In genomic region chr6:26156105-26156849, GRCh38 we compare ENCODE assay signal across 1 cellular context.
TF ChIP-seq lines count a peak whose summit lies in the region.

No MANE protein-coding gene starts in this region.

TF ChIP-seq in HepG2, 621 proteins besides CTCF, POLR2A, EP300 and RAD21 (continued from another document and continues in another):
- TF ChIP-seq, protein P1, sequence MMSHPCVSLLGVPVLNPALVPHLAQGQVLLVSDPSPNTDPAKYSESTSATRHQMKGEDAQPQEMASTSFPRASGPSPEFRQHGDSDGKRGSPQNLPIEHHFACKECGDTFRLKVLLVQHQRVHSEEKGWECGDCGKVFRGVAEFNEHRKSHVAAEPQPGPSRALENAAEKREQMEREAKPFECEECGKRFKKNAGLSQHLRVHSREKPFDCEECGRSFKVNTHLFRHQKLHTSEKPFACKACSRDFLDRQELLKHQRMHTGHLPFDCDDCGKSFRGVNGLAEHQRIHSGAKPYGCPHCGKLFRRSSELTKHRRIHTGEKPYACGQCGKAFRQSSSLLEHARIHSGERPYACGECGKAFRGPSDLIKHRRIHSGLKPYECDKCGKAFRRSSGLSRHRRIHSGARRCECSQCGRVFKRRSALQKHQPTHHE (CRISPR knock-in tag; IDR thresholded peaks at IDR 0.05; ENCODE audit: borderline replicate concordance) = peak; percentile 93
- peak; percentile 91 for TF ChIP-seq RXRA (CRISPR knock-in tag; IDR thresholded peaks at IDR 0.05)
- TF ChIP-seq CCDC6 (CRISPR knock-in tag; IDR thresholded peaks at IDR 0.05) = peak; percentile 97
- TF ChIP-seq ZNF550 (CRISPR knock-in tag; IDR thresholded peaks at IDR 0.05; ENCODE audit: borderline replicate concordance) = peak; percentile 84; the same call in 1 of the 2 replicates
- TF ChIP-seq THAP11 (CRISPR knock-in tag; IDR thresholded peaks at IDR 0.05) = peak; percentile 70
- peak; percentile 91; the same call in 1 of the 2 replicates for TF ChIP-seq ZNF678 (CRISPR knock-in tag; IDR thresholded peaks at IDR 0.05)
- TF ChIP-seq, protein P2, sequence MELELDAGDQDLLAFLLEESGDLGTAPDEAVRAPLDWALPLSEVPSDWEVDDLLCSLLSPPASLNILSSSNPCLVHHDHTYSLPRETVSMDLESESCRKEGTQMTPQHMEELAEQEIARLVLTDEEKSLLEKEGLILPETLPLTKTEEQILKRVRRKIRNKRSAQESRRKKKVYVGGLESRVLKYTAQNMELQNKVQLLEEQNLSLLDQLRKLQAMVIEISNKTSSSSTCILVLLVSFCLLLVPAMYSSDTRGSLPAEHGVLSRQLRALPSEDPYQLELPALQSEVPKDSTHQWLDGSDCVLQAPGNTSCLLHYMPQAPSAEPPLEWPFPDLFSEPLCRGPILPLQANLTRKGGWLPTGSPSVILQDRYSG (CRISPR knock-in tag; IDR thresholded peaks at IDR 0.05) = peak; percentile 89
- TF ChIP-seq PPARG (CRISPR knock-in tag; conservative IDR thresholded peaks at IDR 0.05) = no peak; the same call in 1 of the 2 replicates
- TF ChIP-seq ZKSCAN1 (IDR thresholded peaks at IDR 0.05; ENCODE audit: low read length) = peak; percentile 74
- TF ChIP-seq PAXIP1 (CRISPR knock-in tag; conservative IDR thresholded peaks at IDR 0.05) = peak; percentile 44
- peak; percentile 96; the same call in 1 of the 2 replicates for TF ChIP-seq TSC22D2 (CRISPR knock-in tag; IDR thresholded peaks at IDR 0.05; ENCODE audit: borderline replicate concordance)
- peak; percentile 68 for TF ChIP-seq CHD2 (IDR thresholded peaks at IDR 0.05; ENCODE audit: low read depth, low read length)
- peak; percentile 88 for TF ChIP-seq DMAP1 (CRISPR knock-in tag; IDR thresholded peaks at IDR 0.05)
- TF ChIP-seq, protein P3, sequence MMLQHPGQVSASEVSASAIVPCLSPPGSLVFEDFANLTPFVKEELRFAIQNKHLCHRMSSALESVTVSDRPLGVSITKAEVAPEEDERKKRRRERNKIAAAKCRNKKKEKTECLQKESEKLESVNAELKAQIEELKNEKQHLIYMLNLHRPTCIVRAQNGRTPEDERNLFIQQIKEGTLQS (CRISPR knock-in tag; IDR thresholded peaks at IDR 0.05) = peak; percentile 82
- TF ChIP-seq, protein P4, sequence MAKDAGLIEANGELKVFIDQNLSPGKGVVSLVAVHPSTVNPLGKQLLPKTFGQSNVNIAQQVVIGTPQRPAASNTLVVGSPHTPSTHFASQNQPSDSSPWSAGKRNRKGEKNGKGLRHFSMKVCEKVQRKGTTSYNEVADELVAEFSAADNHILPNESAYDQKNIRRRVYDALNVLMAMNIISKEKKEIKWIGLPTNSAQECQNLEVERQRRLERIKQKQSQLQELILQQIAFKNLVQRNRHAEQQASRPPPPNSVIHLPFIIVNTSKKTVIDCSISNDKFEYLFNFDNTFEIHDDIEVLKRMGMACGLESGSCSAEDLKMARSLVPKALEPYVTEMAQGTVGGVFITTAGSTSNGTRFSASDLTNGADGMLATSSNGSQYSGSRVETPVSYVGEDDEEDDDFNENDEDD (CRISPR knock-in tag; IDR thresholded peaks at IDR 0.05; ENCODE audit: borderline replicate concordance) = peak; percentile 74
- no peak for TF ChIP-seq ATF1 (CRISPR knock-in tag; IDR thresholded peaks at IDR 0.05)
- TF ChIP-seq ZNF530 (CRISPR knock-in tag; IDR thresholded peaks at IDR 0.05; ENCODE audit: low read depth) = no peak
- peak; percentile 92 for TF ChIP-seq GATA4 (IDR thresholded peaks at IDR 0.05; ENCODE audit: borderline replicate concordance, low read depth)
- no peak for TF ChIP-seq SOX6 (IDR thresholded peaks at IDR 0.05)
- peak; percentile 85 for TF ChIP-seq SOX6 (CRISPR knock-in tag; IDR thresholded peaks at IDR 0.05)
- TF ChIP-seq, protein P5, sequence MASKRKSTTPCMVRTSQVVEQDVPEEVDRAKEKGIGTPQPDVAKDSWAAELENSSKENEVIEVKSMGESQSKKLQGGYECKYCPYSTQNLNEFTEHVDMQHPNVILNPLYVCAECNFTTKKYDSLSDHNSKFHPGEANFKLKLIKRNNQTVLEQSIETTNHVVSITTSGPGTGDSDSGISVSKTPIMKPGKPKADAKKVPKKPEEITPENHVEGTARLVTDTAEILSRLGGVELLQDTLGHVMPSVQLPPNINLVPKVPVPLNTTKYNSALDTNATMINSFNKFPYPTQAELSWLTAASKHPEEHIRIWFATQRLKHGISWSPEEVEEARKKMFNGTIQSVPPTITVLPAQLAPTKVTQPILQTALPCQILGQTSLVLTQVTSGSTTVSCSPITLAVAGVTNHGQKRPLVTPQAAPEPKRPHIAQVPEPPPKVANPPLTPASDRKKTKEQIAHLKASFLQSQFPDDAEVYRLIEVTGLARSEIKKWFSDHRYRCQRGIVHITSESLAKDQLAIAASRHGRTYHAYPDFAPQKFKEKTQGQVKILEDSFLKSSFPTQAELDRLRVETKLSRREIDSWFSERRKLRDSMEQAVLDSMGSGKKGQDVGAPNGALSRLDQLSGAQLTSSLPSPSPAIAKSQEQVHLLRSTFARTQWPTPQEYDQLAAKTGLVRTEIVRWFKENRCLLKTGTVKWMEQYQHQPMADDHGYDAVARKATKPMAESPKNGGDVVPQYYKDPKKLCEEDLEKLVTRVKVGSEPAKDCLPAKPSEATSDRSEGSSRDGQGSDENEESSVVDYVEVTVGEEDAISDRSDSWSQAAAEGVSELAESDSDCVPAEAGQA (IDR thresholded peaks at IDR 0.05; ENCODE audit: low read depth) = no peak; the same call in 1 of the 2 replicates
- TF ChIP-seq, protein P5 (CRISPR knock-in tag; IDR thresholded peaks at IDR 0.05; ENCODE audit: borderline replicate concordance) = peak; percentile 94
- peak; percentile 94 for TF ChIP-seq ZEB1 (IDR thresholded peaks at IDR 0.05; ENCODE audit: insufficient replicate concordance, low read depth)
- TF ChIP-seq SNRNP70 (IDR thresholded peaks at IDR 0.05; ENCODE audit: low read depth, low read length) = no peak
- peak; percentile 55; the same call in 1 of the 2 replicates for TF ChIP-seq ONECUT2 (CRISPR knock-in tag; IDR thresholded peaks at IDR 0.05)
- peak; percentile 73; the same call in 1 of the 2 replicates for TF ChIP-seq TBP (CRISPR knock-in tag; IDR thresholded peaks at IDR 0.05)
- TF ChIP-seq MBNL3 (CRISPR knock-in tag; conservative IDR thresholded peaks at IDR 0.05) = no peak
- peak; percentile 79; the same call in 1 of the 2 replicates for TF ChIP-seq ZNF615 (CRISPR knock-in tag; IDR thresholded peaks at IDR 0.05; ENCODE audit: borderline replicate concordance)
- peak; percentile 84 for TF ChIP-seq BRD4 (CRISPR knock-in tag; IDR thresholded peaks at IDR 0.05)
- TF ChIP-seq ZFP36L1 (CRISPR knock-in tag; IDR thresholded peaks at IDR 0.05) = no peak
- TF ChIP-seq ZBTB4 (CRISPR knock-in tag; IDR thresholded peaks at IDR 0.05; ENCODE audit: borderline replicate concordance) = peak; percentile 95
- no peak for TF ChIP-seq ZBTB8A (CRISPR knock-in tag; IDR thresholded peaks at IDR 0.05; ENCODE audit: borderline replicate concordance, low read depth)
- TF ChIP-seq ARID3A (IDR thresholded peaks at IDR 0.05; ENCODE audit: low read depth, low read length) = no peak
- TF ChIP-seq ZNF335 (CRISPR knock-in tag; IDR thresholded peaks at IDR 0.05) = peak; percentile 90; the same call in 1 of the 2 replicates
- peak; percentile 97 for TF ChIP-seq UBTF (CRISPR knock-in tag; IDR thresholded peaks at IDR 0.05)
- TF ChIP-seq ASH2L (IDR thresholded peaks at IDR 0.05; ENCODE audit: insufficient read length, low read depth, low read length) = peak; percentile 84
